In the genomic region with DNA sequence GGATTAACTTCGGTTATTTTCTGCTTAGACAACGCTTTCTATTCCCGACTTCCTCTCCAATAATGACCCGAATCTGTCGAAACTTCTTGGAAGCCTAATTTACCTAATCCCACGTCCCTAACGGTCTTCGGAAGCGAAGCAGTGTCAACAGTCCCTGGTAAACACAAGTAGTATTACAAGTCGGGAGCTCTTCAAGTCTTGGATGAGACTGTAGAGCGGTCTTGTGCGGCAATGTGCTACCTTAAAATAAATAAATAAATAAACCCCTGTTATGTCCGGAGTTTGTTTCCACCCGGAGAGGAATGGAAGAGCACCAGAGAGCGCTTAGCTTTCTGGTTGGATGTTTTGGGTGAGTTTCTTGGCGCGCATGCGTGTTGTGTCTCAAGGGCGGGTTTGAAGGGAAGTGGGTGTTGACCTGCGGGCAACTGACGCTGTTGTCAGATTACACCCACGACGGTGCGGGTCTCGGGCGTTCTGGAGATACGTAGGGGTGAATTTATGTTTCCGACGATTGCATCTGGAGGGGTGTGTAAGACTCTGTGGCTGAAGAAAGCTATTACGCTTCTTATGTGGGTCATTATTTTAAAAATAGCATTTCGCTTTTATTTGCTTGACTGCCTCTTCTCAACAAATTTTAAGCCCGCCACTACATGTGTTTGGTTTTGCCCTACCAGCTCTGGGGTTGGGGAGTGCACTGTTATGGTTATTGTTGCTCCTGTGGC, we compare ENCODE assay signal across 8 cellular contexts. TPM values are rescaled to one million over a fixed set of nuclear protein-coding genes. Genes with fewer than 3 reads are reported as not detected.
DNase-seq lines count a peak whose midpoint lies in the region; ATAC-seq and TF ChIP-seq lines count a peak whose summit lies in the region.

Gene KIAA0586, plus strand, starts transcription at position 431 of the 722 bp plus-strand sequence. CDS start 546 bp downstream, outside the sequence.
A gene with protein sequence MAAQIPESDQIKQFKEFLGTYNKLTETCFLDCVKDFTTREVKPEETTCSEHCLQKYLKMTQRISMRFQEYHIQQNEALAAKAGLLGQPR (minus strand): TSS at position 243 of the 722 bp plus-strand sequence. CDS start 15,586 bp downstream, outside the sequence.

- no peaks in the 10 kb centered on the region for H3K9me3 ChIP-seq in PC-9 (ENCODE audit: insufficient read depth, low read depth)
- H3K9me3 ChIP-seq in mucosa of rectum (ENCODE audit: control insufficient read depth in 2 of 2, low read length in 2 of 2) = no peaks in the 10 kb centered on the region

- POLR2A ChIA-PET in PC-9 (lab: Charles Lee; ENCODE audit: unreplicated experiment) = no interaction called here

- H3K27ac ChIP-seq in PC-9 = peak within 1 kb of the TSS; percentile 80
- H3K27ac ChIP-seq in mucosa of rectum (ENCODE audit: low read depth in 2 of 2, low read length in 2 of 2) = peak within 1 kb of the TSS; percentile 91 to 96

- peak within 1 kb of the TSS; percentile 90 for H3K4me2 ChIP-seq in PC-9

- H3K27me3 ChIP-seq in PC-9 (ENCODE audit: insufficient read depth, low read depth) (no peaks in the 10 kb centered on the region), mucosa of rectum (ENCODE audit: control insufficient read depth in 2 of 2, insufficient read depth in 2 of 2, low read length in 2 of 2) (no peaks in the 10 kb centered on the region)

- no peak for TF ChIP-seq CTCF in PC-9 (conservative IDR thresholded peaks at IDR 0.05)

- H3K4me3 ChIP-seq in Jurkat, Clone E6-1 (ENCODE audit: low read length) = peak within 1 kb of the TSS; percentile 75
- H3K4me3 ChIP-seq in PC-9 = peak within 1 kb of the TSS; percentile 90
- peak within 1 kb of the TSS; percentile 97 to 100 for H3K4me3 ChIP-seq in mucosa of rectum (ENCODE audit: low read length in 2 of 2)

- peak within 1 kb of the TSS; percentile 97 for H2AFZ ChIP-seq in PC-9

- no peaks in the 10 kb centered on the region for H4K20me1 ChIP-seq in PC-9 (ENCODE audit: insufficient read depth)

- no TSS peak for BruUV-seq in PC-9 (replicated peaks; lab: Mats Ljungman, UMichigan)

- H3K9me2 ChIP-seq in PC-9 (ENCODE audit: insufficient read depth) = no peaks in the 10 kb centered on the region

- H3F3A ChIP-seq in PC-9 (ENCODE audit: insufficient read depth, low read depth) = peaks cover 23% of the 10 kb centered on the region; the same call in 1 of the 2 replicates

- intact Hi-C loops in PC-9 (cut with micrococcal nuclease; ENCODE audit: unreplicated experiment) = loop anchor here (1.0 kb wide), 1 partner anchor 130 kb away; no protein-coding TSS in a partner anchor

- H3K4me1 ChIP-seq in PC-9 (replicated peaks; ENCODE audit: insufficient read depth) = peaks cover 22% of the 10 kb centered on the region
- H3K4me1 ChIP-seq in mucosa of rectum (ENCODE audit: control insufficient read depth in 2 of 2, insufficient read depth in 2 of 2, low read length in 2 of 2) = peaks cover 0 to 6% of the 10 kb centered on the region in 2 donors

- H3K79me2 ChIP-seq in PC-9 (ENCODE audit: low read depth) = peaks cover 50% of the 10 kb centered on the region

- peak within 1 kb of the TSS; percentile 90 to 95 for H3K9ac ChIP-seq in mucosa of rectum (ENCODE audit: low read depth in 1 of 2, low read length in 2 of 2)

- H3K36me3 ChIP-seq in PC-9 (ENCODE audit: low read depth) (peaks cover 11% of the 10 kb centered on the region), mucosa of rectum (ENCODE audit: control insufficient read depth in 2 of 2, insufficient read depth in 2 of 2, low read length in 2 of 2) (peaks cover 8 to 11% of the 10 kb centered on the region in 2 donors)

- DNase-seq in DMS153 (lab: John Stamatoyannopoulos, UW) (peak; percentile 97), PC-9 (peak; percentile 91 to 92), erythroblast (lab: John Stamatoyannopoulos, UW) (peak; percentile 99 to 100)
- DNase-seq in Jurkat, Clone E6-1 (ENCODE audit: low read depth, low spot score) = peak; percentile 99
- peak; percentile 91 for DNase-seq in activated T-cell treated with anti-CD3 and anti-CD28 coated beads, Interleukin-2, amount 50 U/mL, for 1 hour
- DNase-seq in stimulated activated CD8-positive, alpha-beta memory T cell treated with anti-CD3 and anti-CD28 coated beads, Interleukin-4, amount 100 ng/mL, for 48 hours = peak; percentile 95

- peak; percentile 84 for ATAC-seq in GM21619 (IDR thresholded peaks at IDR 0.05; ENCODE audit: unreplicated experiment)

- CTCF ChIA-PET in PC-9 (lab: Charles Lee) = no interaction called here

- TF ChIP-seq POLR2A in erythroblast (IDR thresholded peaks at IDR 0.05; ENCODE audit: low read length) = peak; percentile 91

RNA-seq across cellular contexts. Expression of gene KIAA0586, which starts in this region (rescaled TPM):
- 28.9 TPM for polyA plus RNA-seq in Jurkat, Clone E6-1 (2012; ENCODE audit: insufficient read depth, insufficient read length)
- 13.2 and 20.4 TPM in 2 replicates for total RNA-seq in PC-9 (2021)

RNA-seq across cellular contexts. Expression of the second gene that starts in this region (rescaled TPM):
- polyA plus RNA-seq in Jurkat, Clone E6-1 (2012; ENCODE audit: insufficient read depth, insufficient read length) = 90.9 TPM
- total RNA-seq in PC-9 (2021) = 37.0 and 42.7 TPM in 2 replicates

Comparison
In these comparisons a context has a peak if more than half of its experiments do, and no peak if none do; other contexts are left out.
1. Peak in every context shown above with its lines: DNase-seq, ATAC-seq, H3K4me3 ChIP-seq and H3K27ac ChIP-seq.